In genomic region chr4:109729563-109730293, GRCh38 we compare ENCODE assay signal across 8 cellular contexts. TPM values are rescaled to one million over a fixed set of nuclear protein-coding genes. Genes with fewer than 3 reads are reported as not detected.
DNase-seq lines count a peak whose midpoint lies in the region; TF ChIP-seq lines count a peak whose summit lies in the region.

PLA2G12A (minus strand) TSS chr4:109730070; CDS start chr4:109729809, 261 bp downstream.

- H3K36me3 ChIP-seq in HAP-1 (replicated peaks), result no peaks in the 10 kb centered on the region
- H3K36me3 ChIP-seq in SK-N-SH (replicated peaks in 1 of 2; ENCODE audit: control insufficient read depth in 1 of 2, insufficient read depth in 2 of 2, low read length in 1 of 2), result peaks cover 2 to 6% of the 10 kb centered on the region in 2 experiments
- H3K36me3 ChIP-seq in cardiac muscle cell, result no peaks in the 10 kb centered on the region
- H3K36me3 ChIP-seq in trophoblast cell (ENCODE audit: control insufficient read depth in 1 of 2, insufficient read depth in 2 of 2, low read length in 2 of 2), result no peaks in the 10 kb centered on the region
- H3K36me3 ChIP-seq in transverse colon, result no peaks in the 10 kb centered on the region

- H3K18ac ChIP-seq in trophoblast cell (ENCODE audit: low read length), result peak within 1 kb of the TSS; percentile 91

- H3K27me3 ChIP-seq in HAP-1 (ENCODE audit: low read depth) (no peaks in the 10 kb centered on the region), SK-N-SH (ENCODE audit: insufficient read depth) (no peaks in the 10 kb centered on the region), cardiac muscle cell (no peaks in the 10 kb centered on the region), trophoblast cell (ENCODE audit: insufficient read depth, low read length) (no peaks in the 10 kb centered on the region), transverse colon (no peaks in the 10 kb centered on the region)

- H3K27ac Mint-ChIP-seq in activated naive CD8-positive, alpha-beta T cell, result peak within 1 kb of the TSS; percentile 80

- POLR2A ChIA-PET in SK-N-SH (lab: Yijun Ruan, JAX), result no interaction called here

- peak within 1 kb of the TSS; percentile 44 to 52; a peak in 2 of 4 replicates for H3K27ac ChIP-seq in SK-N-SH (ENCODE audit: low read depth in 2 of 2, low read length in 1 of 2)
- H3K27ac ChIP-seq in cardiac muscle cell, result peak within 1 kb of the TSS; percentile 36
- peak within 1 kb of the TSS; percentile 39 for H3K27ac ChIP-seq in trophoblast cell (ENCODE audit: low read depth, low read length)
- H3K27ac ChIP-seq in transverse colon, result peak within 1 kb of the TSS; percentile 90 to 94 (median 90)

- TF ChIP-seq POLR2A in transverse colon (IDR thresholded peaks at IDR 0.05), result peak; percentile 78

- peak within 1 kb of the TSS; percentile 64 for H3K9ac ChIP-seq in SK-N-SH
- H3K9ac ChIP-seq in trophoblast cell (ENCODE audit: low read length), result peak within 1 kb of the TSS; percentile 86

- no peak within 1 kb of the TSS for H3K23ac ChIP-seq in trophoblast cell (ENCODE audit: low read length)

- no peak within 1 kb of the TSS for H2BK12ac ChIP-seq in trophoblast cell (ENCODE audit: low read length)

- H3K4me1 ChIP-seq in HAP-1 (peaks cover 16% of the 10 kb centered on the region), SK-N-SH (ENCODE audit: control insufficient read depth in 1 of 2, insufficient read depth in 2 of 2, low read depth in 1 of 2, low read length in 1 of 2) (peaks cover 0 to 4% of the 10 kb centered on the region in 2 experiments; a peak in 2 of 4 replicates), cardiac muscle cell (ENCODE audit: low read depth) (peaks cover 4% of the 10 kb centered on the region), trophoblast cell (ENCODE audit: control insufficient read depth in 1 of 2, insufficient read depth in 2 of 2, low read length in 2 of 2) (peaks cover 3% of the 10 kb centered on the region in 2 experiments), transverse colon (peaks cover 5 to 23% (median 13%) of the 10 kb centered on the region in 4 donors)

- intact Hi-C loops in transverse colon (cut with DNase I; ENCODE audit: low total_unique reads), result no loop called here

- H3K27me3 Mint-ChIP-seq in activated naive CD8-positive, alpha-beta T cell, result no peaks in the 10 kb centered on the region

- H4K20me1 ChIP-seq in SK-N-SH (ENCODE audit: insufficient read depth), result no peaks in the 10 kb centered on the region

- peaks cover 4% of the 10 kb centered on the region for H3K36me3 Mint-ChIP-seq in activated naive CD8-positive, alpha-beta T cell

- H3K4me1 Mint-ChIP-seq in activated naive CD8-positive, alpha-beta T cell (ENCODE audit: low read depth), result peaks cover 27% of the 10 kb centered on the region

- H3F3A ChIP-seq in SK-N-SH (replicated peaks; ENCODE audit: insufficient read depth), result no peaks in the 10 kb centered on the region

- H3K9me2 ChIP-seq in SK-N-SH, result no peaks in the 10 kb centered on the region

- H4K91ac ChIP-seq in trophoblast cell (ENCODE audit: low read depth, low read length), result peak within 1 kb of the TSS; percentile 69

- H3K4me3 ChIP-seq in GM08714 (ENCODE audit: low read length), result peak within 1 kb of the TSS; percentile 97
- peak within 1 kb of the TSS; percentile 73 for H3K4me3 ChIP-seq in HAP-1
- peak within 1 kb of the TSS; percentile 88 to 92 for H3K4me3 ChIP-seq in SK-N-SH (ENCODE audit: low read depth in 2 of 2, low read length in 1 of 2)
- H3K4me3 ChIP-seq in cardiac muscle cell, result peak within 1 kb of the TSS; percentile 57
- H3K4me3 ChIP-seq in trophoblast cell (ENCODE audit: low read depth, low read length), result peak within 1 kb of the TSS; percentile 81
- peak within 1 kb of the TSS; percentile 58 to 87 (median 72) for H3K4me3 ChIP-seq in transverse colon

- DNase-seq in HAP-1 (ENCODE audit: low spot score in 2 of 2) (peak; percentile 41 to 69), M059J (ENCODE audit: low read depth) (peak; percentile 62), SK-N-SH (peak; percentile 96), cardiac muscle cell (ENCODE audit: low read depth in 1 of 2, low spot score in 1 of 2) (peak; percentile 65 to 83), trophoblast cell (peak; percentile 92 to 96), transverse colon (peak; percentile 89)

- no peaks in the 10 kb centered on the region for H3K9me3 ChIP-seq in HAP-1
- no peaks in the 10 kb centered on the region for H3K9me3 ChIP-seq in SK-N-SH
- H3K9me3 ChIP-seq in cardiac muscle cell (ENCODE audit: low read depth), result no peaks in the 10 kb centered on the region
- H3K9me3 ChIP-seq in trophoblast cell (ENCODE audit: insufficient read depth, low read depth, low read length), result no peaks in the 10 kb centered on the region
- H3K9me3 ChIP-seq in transverse colon, result no peaks in the 10 kb centered on the region

- H2AFZ ChIP-seq in SK-N-SH (ENCODE audit: low read depth), result peak within 1 kb of the TSS; percentile 96
- peak within 1 kb of the TSS; percentile 91 for H2AFZ ChIP-seq in trophoblast cell (ENCODE audit: insufficient read depth, low read length, poor library complexity)

- peaks cover 17% of the 10 kb centered on the region for H3K79me2 ChIP-seq in SK-N-SH (ENCODE audit: insufficient read depth)
- H3K79me2 ChIP-seq in trophoblast cell (ENCODE audit: control insufficient read depth, insufficient read depth, low read length, poor library complexity), result peaks cover 6% of the 10 kb centered on the region

- 1% methylated on average over 14 of the region's 79 CpGs for WGBS in SK-N-SH (ENCODE audit: low lambda C conversion rate)
- no CpG with 5 or more reads among the region's 79 CpGs for WGBS in trophoblast cell (ENCODE audit: extremely low coverage, insufficient coverage, insufficient read length)
- WGBS in transverse colon (ENCODE audit: low coverage in 1 of 2), 2 donors, result 0% methylated on average over 35 of the region's 79 CpGs; no CpG with 5 or more reads in 1 of the 2 donors

- no peaks in the 10 kb centered on the region for H3K9me3 Mint-ChIP-seq in activated naive CD8-positive, alpha-beta T cell (ENCODE audit: low read depth)

- TF ChIP-seq RAD21 in SK-N-SH (IDR thresholded peaks at IDR 0.05; ENCODE audit: low read length), result no peak

- H3K79me1 ChIP-seq in trophoblast cell (ENCODE audit: low read length), result peaks cover 7% of the 10 kb centered on the region

- peak within 1 kb of the TSS; percentile 77 for H4K12ac ChIP-seq in trophoblast cell (ENCODE audit: low read depth, low read length)

- peak within 1 kb of the TSS; percentile 75 for H3K14ac ChIP-seq in trophoblast cell (ENCODE audit: low read length)

- H4K8ac ChIP-seq in trophoblast cell (ENCODE audit: low read depth, low read length), result peak within 1 kb of the TSS; percentile 81

- TF ChIP-seq CTCF in SK-N-SH (IDR thresholded peaks at IDR 0.05) (no peak), cardiac muscle cell (IDR thresholded peaks at IDR 0.05; ENCODE audit: low read depth, low read length) (no peak), transverse colon (IDR thresholded peaks at IDR 0.05) (no peak)

- H3K4ac ChIP-seq in trophoblast cell (ENCODE audit: low read depth, low read length), result peak within 1 kb of the TSS; percentile 9

- peak within 1 kb of the TSS; percentile 6 for H2BK120ac ChIP-seq in trophoblast cell (ENCODE audit: insufficient read depth, low read length, poor library complexity)

- H3K4me3 Mint-ChIP-seq in activated naive CD8-positive, alpha-beta T cell, result peak within 1 kb of the TSS; percentile 93

- no peak within 1 kb of the TSS for H2AK5ac ChIP-seq in trophoblast cell (ENCODE audit: low read length)

- in situ Hi-C loops in HAP-1 (cut with MboI; ENCODE audit: low sequenced_read_pairs), result no loop called here
- in situ Hi-C loops in transverse colon (cut with MboI; ENCODE audit: low pct_ligation_motif_present in 1 of 4, low pct_unique_long_range_greater_than_20kb in 1 of 4, low sequenced_read_pairs in 3 of 4), result loop anchor here in 1 of 4 donors (10.0 kb wide), 1 partner anchor 85 kb away; the partner anchor contains the start of gene GAR1

- peak within 1 kb of the TSS; percentile 31 for H2BK5ac ChIP-seq in trophoblast cell (ENCODE audit: low read depth, low read length, poor library complexity)

- H3K4me2 ChIP-seq in SK-N-SH, result peak within 1 kb of the TSS; percentile 92
- peak within 1 kb of the TSS; percentile 99 for H3K4me2 ChIP-seq in trophoblast cell (ENCODE audit: low read length)

- CTCF ChIA-PET in SK-N-SH (lab: Yijun Ruan, JAX), result interaction anchor here (1.0 to 1.9 kb wide), 4 partner anchors 15 to 304 kb away, joined by 3 to 4 read pairs (median 4); partner anchors contain the start of gene SEC24B

- TF ChIP-seq EP300 in SK-N-SH (IDR thresholded peaks at IDR 0.05; ENCODE audit: borderline replicate concordance in 1 of 2, low read depth in 1 of 2, low read length in 1 of 2) (no peak), transverse colon (IDR thresholded peaks at IDR 0.05; ENCODE audit: low read depth) (no peak)

TF ChIP-seq in SK-N-SH, 30 proteins besides CTCF, POLR2A, EP300 and RAD21 (continues in another document):
- TF ChIP-seq USF2 (IDR thresholded peaks at IDR 0.05; ENCODE audit: borderline replicate concordance, low read depth, low read length) (peak; percentile 26; the same call in 1 of the 2 replicates), USF1 (IDR thresholded peaks at IDR 0.05; ENCODE audit: borderline replicate concordance, low read depth) (peak; percentile 80; the same call in 1 of the 2 replicates), TEAD4 (IDR thresholded peaks at IDR 0.05; ENCODE audit: borderline replicate concordance, insufficient read depth) (no peak), MAX (IDR thresholded peaks at IDR 0.05; ENCODE audit: low read depth) (peak; percentile 66)

RNA-seq across cellular contexts. Expression of gene PLA2G12A, which starts in this region (rescaled TPM):
- total RNA-seq in M059J (2014; rRNA removed; shearing (Covaris generic)), result 25.8 and 44.1 TPM in 2 replicates
- polyA plus RNA-seq in SK-N-SH (2012; rRNA removed), result 7.9 and 8.7 TPM in 2 replicates
- polyA plus RNA-seq in SK-N-SH (2012; cell fraction: cytosol; rRNA removed), result 9.8 and 10.7 TPM in 2 replicates
- polyA plus RNA-seq in SK-N-SH (2012; cell fraction: nucleus; rRNA removed), result 7.3 and 7.5 TPM in 2 replicates
- total RNA-seq in cardiac muscle cell, result 35.9 and 52.5 TPM in 2 replicates
- 82.6 and 96.9 TPM in 2 replicates for polyA plus RNA-seq in cardiac muscle cell
- polyA plus RNA-seq in trophoblast cell (2013), result 29.0 and 33.8 TPM in 2 replicates
- 10 to 100 TPM; 17.3 to 42.6 (median 29.7) TPM for total RNA-seq in transverse colon

Comparison
In these comparisons a context has a peak if more than half of its experiments do, and no peak if none do; other contexts are left out.
1. Peak in every context shown above with its lines: DNase-seq, H3K4me3 ChIP-seq and H3K27ac ChIP-seq.
2. H3K27ac ChIP-seq: peak in every context shown above with its lines; median percentile 90 in transverse colon; 48 in SK-N-SH; 39 in trophoblast cell; 36 in cardiac muscle cell.